In the genomic region with DNA sequence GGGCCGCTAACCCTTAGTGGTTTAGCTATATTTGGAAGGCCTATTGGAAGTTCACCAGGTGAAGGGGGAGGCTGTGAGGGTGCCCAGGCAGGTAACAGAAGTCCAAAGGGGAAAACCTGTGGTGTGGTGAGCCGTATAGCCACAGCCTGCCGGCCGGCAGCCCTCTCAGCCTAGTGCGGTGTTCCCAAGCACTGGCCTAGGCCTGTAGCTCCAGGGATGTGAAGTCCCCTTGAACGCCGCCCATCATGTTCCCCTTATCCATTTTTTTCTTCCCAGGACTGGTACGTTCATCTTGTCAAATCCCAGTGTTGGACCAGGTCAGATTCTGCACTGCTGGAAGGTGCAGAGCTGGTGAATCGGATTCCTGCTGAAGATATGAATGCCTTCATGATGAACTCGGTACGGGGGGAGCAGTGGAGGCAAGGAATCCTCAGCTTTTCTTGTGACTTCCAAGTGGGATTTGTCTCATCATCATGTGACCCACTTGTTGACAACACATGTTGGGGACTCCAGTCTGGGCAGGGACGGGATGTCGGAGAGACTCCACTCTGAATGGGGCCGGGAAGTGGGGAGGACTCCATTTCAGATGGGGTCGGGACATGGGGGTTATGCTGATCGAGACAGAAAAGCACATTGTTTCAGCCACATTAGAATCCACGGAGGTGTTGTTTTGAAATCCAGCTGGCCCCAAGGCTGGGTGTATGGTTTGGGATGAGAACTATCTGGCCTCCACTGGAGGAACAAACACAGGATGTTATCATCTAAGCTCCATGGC, we compare ENCODE assay signal across 14 cellular contexts. TPM values are rescaled to one million over a fixed set of nuclear protein-coding genes. Genes with fewer than 3 reads are reported as not detected.
DNase-seq lines count a peak whose midpoint lies in the region; ATAC-seq and TF ChIP-seq lines count a peak whose summit lies in the region.
"Had no signal": no experiment of that assay in that cellular context is flagged by ENCODE, and none has a peak within 500 bp of the region (broad histone marks: within the 10 kb centered on the region; RNA-seq: fewer than 3 reads in every experiment).

No MANE protein-coding gene starts in this region.

- no peak overlapping the region for H3K4ac ChIP-seq in IMR-90 (ENCODE audit: low read depth, low read length)

- in situ Hi-C loops in IMR-90 (cut with MboI; ENCODE audit: low sequenced_read_pairs): no loop called here

- dilution Hi-C loops in IMR-90 (cut with HindIII; ENCODE audit: low sequenced_read_pairs, unreplicated experiment): no loop called here

- H3K36me3 Mint-ChIP-seq in activated naive CD4-positive, alpha-beta T cell treated with anti-CD3 and anti-CD28 coated beads, Interleukin-2, amount 10 ng/mL, durations not matched to agents 7 days and 5 days: peaks cover 66% of the 10 kb centered on the region
- H3K36me3 Mint-ChIP-seq in activated naive CD4-positive, alpha-beta T cell treated with anti-CD3 and anti-CD28 coated beads for 36 hours (ENCODE audit: low read depth): peaks cover 39% of the 10 kb centered on the region
- peaks cover 42% of the 10 kb centered on the region for H3K36me3 Mint-ChIP-seq in endothelial cell (ENCODE audit: low read depth, unreplicated experiment)

- POLR2A ChIA-PET in IMR-90 (lab: Charles Lee; ENCODE audit: unreplicated experiment): no interaction called here

- intact Hi-C loops in activated naive CD4-positive, alpha-beta T cell treated with anti-CD3 and anti-CD28 coated beads for 36 hours (cut with micrococcal nuclease): no loop called here
- intact Hi-C loops in IMR-90 (cut with micrococcal nuclease): no loop called here
- intact Hi-C loops in sciatic nerve (cut with DNase I): no loop called here

- H3K4me3 ChIP-seq in IMR-90 (ENCODE audit: insufficient read depth, low read depth, low read length): no peak overlapping the region
- H3K4me3 ChIP-seq: BLaER1, GM23248 had no signal

- H2AK5ac ChIP-seq in IMR-90 (ENCODE audit: low read depth, low read length): no peak overlapping the region

- H3K27ac Mint-ChIP-seq in activated naive CD4-positive, alpha-beta T cell treated with anti-CD3 and anti-CD28 coated beads, Interleukin-2, amount 10 ng/mL, durations not matched to agents 7 days and 5 days: peak overlapping the region; percentile 35
- H3K27ac Mint-ChIP-seq in activated naive CD4-positive, alpha-beta T cell treated with anti-CD3 and anti-CD28 coated beads for 36 hours: no peak overlapping the region
- H3K27ac Mint-ChIP-seq in endothelial cell (ENCODE audit: unreplicated experiment): no peak overlapping the region

- peaks cover 48% of the 10 kb centered on the region for H3K36me3 ChIP-seq in IMR-90 (ENCODE audit: control insufficient read depth, insufficient read depth, low read length)

- no peak overlapping the region for H3K56ac ChIP-seq in IMR-90 (ENCODE audit: extremely low read depth, insufficient read depth, low read length)

- H3K27ac ChIP-seq in IMR-90 (ENCODE audit: insufficient read depth, low read length): no peak overlapping the region
- H3K27ac ChIP-seq: BLaER1, GM23248 had no signal

- H4K20me1 ChIP-seq in IMR-90 (ENCODE audit: insufficient read depth, low read length): no peaks in the 10 kb centered on the region
- H4K20me1 ChIP-seq: BLaER1 had no signal

- no peaks in the 10 kb centered on the region for H3K27me3 ChIP-seq in IMR-90 (ENCODE audit: control insufficient read depth, insufficient read depth, low read length)
- H3K27me3 ChIP-seq: BLaER1 had no signal

- peaks cover 12% of the 10 kb centered on the region for H3K4me1 Mint-ChIP-seq in activated naive CD4-positive, alpha-beta T cell treated with anti-CD3 and anti-CD28 coated beads, Interleukin-2, amount 10 ng/mL, durations not matched to agents 7 days and 5 days
- H3K4me1 Mint-ChIP-seq in activated naive CD4-positive, alpha-beta T cell treated with anti-CD3 and anti-CD28 coated beads for 36 hours (ENCODE audit: low read depth): no peaks in the 10 kb centered on the region
- H3K4me1 Mint-ChIP-seq in endothelial cell (ENCODE audit: unreplicated experiment): no peaks in the 10 kb centered on the region

- 98% methylated on average over 8 of the region's 17 CpGs; no CpG with 5 or more reads in 1 of the 2 experiments for WGBS in IMR-90 (ENCODE audit: extremely low coverage in 2 of 2, insufficient read length in 1 of 2), 2 experiments

- H2BK5ac ChIP-seq in IMR-90 (ENCODE audit: low read depth, low read length, poor library complexity, severe bottlenecking): no peak overlapping the region

- no peak overlapping the region for H3K9ac ChIP-seq in IMR-90 (ENCODE audit: low read depth, low read length)
- H3K9ac ChIP-seq: BLaER1, GM23248 had no signal

- TF ChIP-seq RAD21 in IMR-90 (IDR thresholded peaks at IDR 0.05; ENCODE audit: low read length): no peak

- H3K9me3 ChIP-seq in IMR-90 (ENCODE audit: control insufficient read depth, insufficient read depth, low read length): no peaks in the 10 kb centered on the region
- H3K9me3 ChIP-seq: BLaER1 had no signal

- no peak overlapping the region for H2BK15ac ChIP-seq in IMR-90 (ENCODE audit: low read depth, low read length)

- H2AFZ ChIP-seq in IMR-90 (replicated peaks; ENCODE audit: low read length, poor library complexity): peak overlapping the region; percentile 37
- H2AFZ ChIP-seq: GM23248 had no signal

- no peak overlapping the region for H2BK120ac ChIP-seq in IMR-90 (ENCODE audit: low read depth, low read length)

- DNase-seq in activated naive CD4-positive, alpha-beta T cell treated with anti-CD3 and anti-CD28 coated beads, Interleukin-2, amount 10 ng/mL, durations not matched to agents 7 days and 5 days: no peak
- DNase-seq in activated naive CD4-positive, alpha-beta T cell treated with anti-CD3 and anti-CD28 coated beads for 36 hours: no peak
- DNase-seq in IMR-90 (no peak), endothelial cell (ENCODE audit: low spot score) (no peak), sciatic nerve (ENCODE audit: low spot score) (peak; percentile 27), GDM1 (lab: John Stamatoyannopoulos, UW) (no peak), hepatic stellate cell (ENCODE audit: low spot score) (no peak)
- DNase-seq: 8988T, AML-193, DMS53, GM23248 had no signal

- no peak overlapping the region for H4K8ac ChIP-seq in IMR-90 (ENCODE audit: low read depth in 2 of 2, low read length in 2 of 2)

- 0 out of 4 replicates have a peak, but pooled peaks cover 0 to 5% of the 10 kb centered on the region in 2 experiments for H3K79me1 ChIP-seq in IMR-90 (ENCODE audit: low read depth in 1 of 2, low read length in 2 of 2)

- H3K9me1 ChIP-seq in IMR-90 (ENCODE audit: insufficient read depth, low read length): peaks cover 11% of the 10 kb centered on the region

- ATAC-seq in IMR-90 (ENCODE audit: low read depth) (no peak), sciatic nerve (no peak), GM19328 (IDR thresholded peaks at IDR 0.05; ENCODE audit: unreplicated experiment) (no peak)
- ATAC-seq: HCT116 had no signal

- no peak for TF ChIP-seq CTCF in IMR-90 (conservative IDR thresholded peaks at IDR 0.05; ENCODE audit: low read depth, low read length)
- no peak for TF ChIP-seq CTCF in endothelial cell (IDR thresholded peaks at IDR 0.05; ENCODE audit: unreplicated experiment)

- no TSS peak for BruUV-seq in IMR-90 (replicated peaks; lab: Mats Ljungman, UMichigan)

- no peaks in the 10 kb centered on the region for H3K27me3 Mint-ChIP-seq in activated naive CD4-positive, alpha-beta T cell treated with anti-CD3 and anti-CD28 coated beads, Interleukin-2, amount 10 ng/mL, durations not matched to agents 7 days and 5 days
- H3K27me3 Mint-ChIP-seq in activated naive CD4-positive, alpha-beta T cell treated with anti-CD3 and anti-CD28 coated beads for 36 hours (ENCODE audit: low read depth): no peaks in the 10 kb centered on the region
- H3K27me3 Mint-ChIP-seq in endothelial cell (ENCODE audit: unreplicated experiment): no peaks in the 10 kb centered on the region

- H2AK9ac ChIP-seq in IMR-90 (replicated peaks; ENCODE audit: low read depth, low read length, poor library complexity): no peak overlapping the region

- H4K5ac ChIP-seq in IMR-90 (ENCODE audit: low read depth, low read length): no peak overlapping the region

- peaks cover under 1% of the 10 kb centered on the region; the same call in 1 of the 2 replicates for H3K4me1 ChIP-seq in IMR-90 (ENCODE audit: control insufficient read depth, insufficient read depth, low read length)

- no peaks in the 10 kb centered on the region for H3K9me3 Mint-ChIP-seq in activated naive CD4-positive, alpha-beta T cell treated with anti-CD3 and anti-CD28 coated beads, Interleukin-2, amount 10 ng/mL, durations not matched to agents 7 days and 5 days
- no peaks in the 10 kb centered on the region for H3K9me3 Mint-ChIP-seq in activated naive CD4-positive, alpha-beta T cell treated with anti-CD3 and anti-CD28 coated beads for 36 hours
- H3K9me3 Mint-ChIP-seq in endothelial cell (ENCODE audit: unreplicated experiment): no peaks in the 10 kb centered on the region

- CTCF ChIA-PET in activated naive CD4-positive, alpha-beta T cell treated with anti-CD3 and anti-CD28 coated beads, Interleukin-2, amount 10 ng/mL, durations not matched to agents 7 days and 5 days (lab: Charles Lee): no interaction called here
- CTCF ChIA-PET in activated naive CD4-positive, alpha-beta T cell treated with anti-CD3 and anti-CD28 coated beads for 36 hours (lab: Charles Lee): interaction anchor here (0.6 kb wide), 1 partner anchor 231 kb away, joined by 4 read pairs; no protein-coding TSS in a partner anchor
- CTCF ChIA-PET in IMR-90 (lab: Yijun Ruan, JAX): no interaction called here

- no peak overlapping the region for H3K18ac ChIP-seq in IMR-90 (ENCODE audit: low read depth, low read length)

- H4K91ac ChIP-seq in IMR-90 (ENCODE audit: insufficient read depth, low read depth, low read length): no peak overlapping the region

- no peak overlapping the region for H3K23ac ChIP-seq in IMR-90 (ENCODE audit: low read depth, low read length)

- no peak overlapping the region for H2BK20ac ChIP-seq in IMR-90 (ENCODE audit: low read depth, low read length)

- TF ChIP-seq POLR2A in IMR-90 (IDR thresholded peaks at IDR 0.05; ENCODE audit: low read depth, low read length): no peak

- no peak overlapping the region for H3K14ac ChIP-seq in IMR-90 (replicated peaks; ENCODE audit: low read depth, low read length)

- no peak overlapping the region for H3K4me2 ChIP-seq in IMR-90 (ENCODE audit: low read depth, low read length)
- H3K4me2 ChIP-seq: BLaER1 had no signal

- H3K4me3 Mint-ChIP-seq in activated naive CD4-positive, alpha-beta T cell treated with anti-CD3 and anti-CD28 coated beads, Interleukin-2, amount 10 ng/mL, durations not matched to agents 7 days and 5 days: no peak overlapping the region
- H3K4me3 Mint-ChIP-seq in activated naive CD4-positive, alpha-beta T cell treated with anti-CD3 and anti-CD28 coated beads for 36 hours: no peak overlapping the region
- H3K4me3 Mint-ChIP-seq in endothelial cell (ENCODE audit: unreplicated experiment): peak overlapping the region; percentile 23

RNA-seq across cellular contexts. Expression of a gene that starts 39.2 kb away (rescaled TPM):
- under 1 TPM; 0.49 to 0.55 TPM for total RNA-seq in activated naive CD4-positive, alpha-beta T cell treated with anti-CD3 and anti-CD28 coated beads for 36 hours
- total RNA-seq in IMR-90 (2012; rRNA removed) (under 0.01 and 0.28 TPM in 2 replicates), endothelial cell (ENCODE audit: unreplicated experiment) (0.97 TPM), sciatic nerve (1.8 TPM)
- 0.07 and 0.09 TPM in 2 replicates for polyA plus RNA-seq in IMR-90 (2012; rRNA removed)
- polyA plus RNA-seq in IMR-90 (2012; cell fraction: cytosol; rRNA removed): 0.07 TPM in 1 of 2 replicates, not detected in the other
- polyA plus RNA-seq in IMR-90 (2012; cell fraction: nucleus; rRNA removed; ENCODE audit: low replicate concordance): 1.2 and 2.0 TPM in 2 replicates
- total RNA-seq: GM23248 had no signal
- polyA plus RNA-seq: GM23248 had no signal
